10 cellular contexts compared by ENCODE assay signal in the genomic region with DNA sequence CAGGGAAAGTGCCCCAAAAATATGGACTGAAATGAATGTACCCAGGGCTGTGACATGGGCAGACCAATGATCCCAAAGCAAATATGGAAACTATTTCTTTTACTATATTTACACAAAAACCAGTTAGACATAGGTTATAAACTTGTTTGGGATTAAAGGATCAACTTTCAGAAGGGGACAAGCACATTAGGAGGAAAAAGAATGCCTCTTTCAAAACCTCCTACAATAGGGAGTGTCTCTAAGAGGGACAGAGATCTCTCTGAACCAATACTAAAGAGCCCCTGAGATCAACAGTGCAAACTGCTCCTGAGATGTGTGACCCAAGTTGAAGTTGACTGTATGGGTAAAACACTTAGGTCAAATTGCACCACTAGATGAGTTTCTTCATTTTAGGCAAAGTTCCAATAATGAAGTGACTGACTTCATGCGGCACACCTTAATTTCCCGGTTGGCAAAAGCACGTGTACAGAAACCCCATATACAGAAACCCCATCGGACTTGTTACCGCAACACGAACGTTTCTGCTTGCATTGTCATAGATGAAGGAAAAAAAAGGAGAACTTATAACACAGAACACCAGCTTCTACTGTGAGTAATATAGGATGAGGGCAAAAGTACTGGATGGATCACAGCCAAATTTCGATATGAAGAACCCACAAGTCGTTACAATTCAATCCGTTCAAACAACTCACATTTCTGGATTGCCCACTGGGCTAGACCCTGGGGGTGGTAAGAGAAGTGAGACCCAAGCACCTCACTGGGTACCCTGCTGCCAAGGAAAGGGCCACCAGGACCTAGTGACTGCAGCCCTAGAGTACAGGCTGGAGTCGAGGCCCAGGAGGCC. TPM values are rescaled to one million over a fixed set of nuclear protein-coding genes. Genes with fewer than 3 reads are reported as not detected.
DNase-seq lines count a peak whose midpoint lies in the region; TF ChIP-seq lines count a peak whose summit lies in the region.
"Had no signal": no experiment of that assay in that cellular context is flagged by ENCODE, and none has a peak within 500 bp of the region (broad histone marks: within the 10 kb centered on the region; RNA-seq: fewer than 3 reads in every experiment).

No MANE protein-coding gene starts in this region.

- no peaks in the 10 kb centered on the region for H3K36me3 ChIP-seq in breast epithelium
- no peaks in the 10 kb centered on the region for H3K36me3 ChIP-seq in CD4-positive, alpha-beta memory T cell (ENCODE audit: insufficient read depth, low read length)

- H3K27me3 Mint-ChIP-seq in activated naive CD4-positive, alpha-beta T cell treated with anti-CD3 and anti-CD28 coated beads, Interleukin-2, amount 50 U/mL, for 24 hours = no peaks in the 10 kb centered on the region
- H3K27me3 Mint-ChIP-seq in activated naive CD4-positive, alpha-beta T cell treated with anti-CD3 and anti-CD28 coated beads for 36 hours (ENCODE audit: low read depth) = no peaks in the 10 kb centered on the region
- H3K27me3 Mint-ChIP-seq in mesothelial cell of epicardium (ENCODE audit: low read depth) = no peaks in the 10 kb centered on the region
- no peaks in the 10 kb centered on the region for H3K27me3 Mint-ChIP-seq in type B pancreatic cell
- H3K27me3 Mint-ChIP-seq in immature natural killer cell (ENCODE audit: low read depth in 3 of 3) = peaks cover 0 to 12% (median 3%) of the 10 kb centered on the region in 3 donors
- no peaks in the 10 kb centered on the region for H3K27me3 Mint-ChIP-seq in CD4-positive, alpha-beta memory T cell

- TF ChIP-seq POLR2A in breast epithelium (IDR thresholded peaks at IDR 0.05) = no peak

- intact Hi-C loops in activated naive CD4-positive, alpha-beta T cell treated with anti-CD3 and anti-CD28 coated beads for 36 hours (cut with micrococcal nuclease) = no loop called here
- intact Hi-C loops in breast epithelium (cut with DNase I; ENCODE audit: low total_unique reads) = no loop called here
- intact Hi-C loops in CD4-positive, alpha-beta memory T cell (cut with micrococcal nuclease) = no loop called here

- no peak for DNase-seq in activated naive CD4-positive, alpha-beta T cell treated with anti-CD3 and anti-CD28 coated beads for 36 hours
- DNase-seq in breast epithelium (ENCODE audit: low spot score in 2 of 2) (peak in 1 of 2 donors; percentile 17), mesothelial cell of epicardium (ENCODE audit: low spot score in 2 of 2, unreplicated experiment in 2 of 2) (no peak), type B pancreatic cell (ENCODE audit: extremely low spot score, unreplicated experiment) (no peak), A172 (ENCODE audit: low spot score) (no peak), immature natural killer cell (no peak)
- DNase-seq in CD4-positive, alpha-beta memory T cell = no peak
- DNase-seq: activated CD4-positive, alpha-beta T cell treated with anti-CD3 and anti-CD28 coated beads, Interleukin-2, amount 50 U/mL, for 1 hour had no signal

- peak overlapping the region; percentile 33 to 73 for H3K27ac ChIP-seq in breast epithelium
- H3K27ac ChIP-seq in CD4-positive, alpha-beta memory T cell (ENCODE audit: low read depth, low read length) = no peak overlapping the region

- TF ChIP-seq CTCF in breast epithelium (IDR thresholded peaks at IDR 0.05) (no peak), mesothelial cell of epicardium (IDR thresholded peaks at IDR 0.05; ENCODE audit: unreplicated experiment) (no peak), type B pancreatic cell (conservative IDR thresholded peaks at IDR 0.05) (no peak)

- no peaks in the 10 kb centered on the region for H3K9me3 ChIP-seq in breast epithelium
- H3K9me3 ChIP-seq in CD4-positive, alpha-beta memory T cell (ENCODE audit: control insufficient read depth in 1 of 2, low read length in 2 of 2) = no peaks in the 10 kb centered on the region

- peaks cover 9% of the 10 kb centered on the region for H3K36me3 Mint-ChIP-seq in activated naive CD4-positive, alpha-beta T cell treated with anti-CD3 and anti-CD28 coated beads, Interleukin-2, amount 50 U/mL, for 24 hours
- H3K36me3 Mint-ChIP-seq in activated naive CD4-positive, alpha-beta T cell treated with anti-CD3 and anti-CD28 coated beads for 36 hours (ENCODE audit: low read depth) = peaks cover 2% of the 10 kb centered on the region
- H3K36me3 Mint-ChIP-seq in mesothelial cell of epicardium (peaks cover 17% of the 10 kb centered on the region), type B pancreatic cell (peaks cover 25% of the 10 kb centered on the region), immature natural killer cell (peaks cover 0 to 7% (median 0%) of the 10 kb centered on the region in 3 donors)
- H3K36me3 Mint-ChIP-seq in CD4-positive, alpha-beta memory T cell = peaks cover 0 to 12% of the 10 kb centered on the region in 2 donors

- peak overlapping the region; percentile 53 for H3K27ac Mint-ChIP-seq in activated naive CD4-positive, alpha-beta T cell treated with anti-CD3 and anti-CD28 coated beads, Interleukin-2, amount 50 U/mL, for 24 hours
- H3K27ac Mint-ChIP-seq in activated naive CD4-positive, alpha-beta T cell treated with anti-CD3 and anti-CD28 coated beads for 36 hours = no peak overlapping the region
- H3K27ac Mint-ChIP-seq in mesothelial cell of epicardium (peak overlapping the region; percentile 14), type B pancreatic cell (peak overlapping the region; percentile 46), immature natural killer cell (peak overlapping the region in 2 of 6 donors; percentile 10 to 13)
- H3K27ac Mint-ChIP-seq in CD4-positive, alpha-beta memory T cell = peak overlapping the region in 1 of 7 donors; percentile 25
- H3K27ac Mint-ChIP-seq: memory B cell had no signal

- POLR2A ChIA-PET in CD4-positive, alpha-beta memory T cell (lab: Charles Lee; ENCODE audit: partially characterized antibody) = no interaction called here

- peaks cover 57% of the 10 kb centered on the region for H3K4me1 Mint-ChIP-seq in activated naive CD4-positive, alpha-beta T cell treated with anti-CD3 and anti-CD28 coated beads, Interleukin-2, amount 50 U/mL, for 24 hours
- peaks cover 33% of the 10 kb centered on the region for H3K4me1 Mint-ChIP-seq in activated naive CD4-positive, alpha-beta T cell treated with anti-CD3 and anti-CD28 coated beads for 36 hours (ENCODE audit: low read depth)
- peaks cover 44% of the 10 kb centered on the region for H3K4me1 Mint-ChIP-seq in mesothelial cell of epicardium
- peaks cover 41% of the 10 kb centered on the region for H3K4me1 Mint-ChIP-seq in type B pancreatic cell (ENCODE audit: unreplicated experiment)
- peaks cover 31 to 32% of the 10 kb centered on the region in 2 donors for H3K4me1 Mint-ChIP-seq in immature natural killer cell
- peaks cover 20 to 54% (median 31%) of the 10 kb centered on the region in 4 donors for H3K4me1 Mint-ChIP-seq in CD4-positive, alpha-beta memory T cell

- peak overlapping the region in 1 of 3 donors; percentile 0 for H3K4me3 ChIP-seq in breast epithelium
- H3K4me3 ChIP-seq in CD4-positive, alpha-beta memory T cell (ENCODE audit: low read length in 2 of 2) = no peak overlapping the region

- peaks cover 0 to under 1% of the 10 kb centered on the region in 2 donors for H3K4me1 ChIP-seq in breast epithelium
- H3K4me1 ChIP-seq in CD4-positive, alpha-beta memory T cell (ENCODE audit: insufficient read depth, low read length) = peaks cover 26% of the 10 kb centered on the region

- no peaks in the 10 kb centered on the region for H3K9me3 Mint-ChIP-seq in activated naive CD4-positive, alpha-beta T cell treated with anti-CD3 and anti-CD28 coated beads, Interleukin-2, amount 50 U/mL, for 24 hours
- H3K9me3 Mint-ChIP-seq in activated naive CD4-positive, alpha-beta T cell treated with anti-CD3 and anti-CD28 coated beads for 36 hours = no peaks in the 10 kb centered on the region
- H3K9me3 Mint-ChIP-seq in mesothelial cell of epicardium = no peaks in the 10 kb centered on the region
- no peaks in the 10 kb centered on the region for H3K9me3 Mint-ChIP-seq in type B pancreatic cell
- H3K9me3 Mint-ChIP-seq in immature natural killer cell = no peaks in the 10 kb centered on the region
- no peaks in the 10 kb centered on the region for H3K9me3 Mint-ChIP-seq in CD4-positive, alpha-beta memory T cell

- CTCF ChIA-PET in activated naive CD4-positive, alpha-beta T cell treated with anti-CD3 and anti-CD28 coated beads for 36 hours (lab: Charles Lee) = no interaction called here
- CTCF ChIA-PET in CD4-positive, alpha-beta memory T cell (lab: Charles Lee; ENCODE audit: partially characterized antibody) = interaction anchor here (1.1 kb wide), 1 partner anchor 48 kb away, joined by 3 read pairs; no protein-coding TSS in a partner anchor

- H3K4me3 Mint-ChIP-seq in activated naive CD4-positive, alpha-beta T cell treated with anti-CD3 and anti-CD28 coated beads, Interleukin-2, amount 50 U/mL, for 24 hours = no peak overlapping the region
- no peak overlapping the region for H3K4me3 Mint-ChIP-seq in activated naive CD4-positive, alpha-beta T cell treated with anti-CD3 and anti-CD28 coated beads for 36 hours
- H3K4me3 Mint-ChIP-seq in mesothelial cell of epicardium = no peak overlapping the region
- H3K4me3 Mint-ChIP-seq in type B pancreatic cell = peak overlapping the region; percentile 44
- peak overlapping the region in 1 of 5 donors; percentile 50 for H3K4me3 Mint-ChIP-seq in immature natural killer cell
- H3K4me3 Mint-ChIP-seq in CD4-positive, alpha-beta memory T cell = no peak overlapping the region
- H3K4me3 Mint-ChIP-seq: memory B cell had no signal

- no peaks in the 10 kb centered on the region for H3K27me3 ChIP-seq in breast epithelium
- H3K27me3 ChIP-seq in CD4-positive, alpha-beta memory T cell (ENCODE audit: insufficient read depth, low read length) = no peaks in the 10 kb centered on the region

RNA-seq across cellular contexts. Expression of a gene that starts 4.3 kb away (rescaled TPM):
- 1 to 10 TPM; 7.0 to 8.3 TPM for total RNA-seq in activated naive CD4-positive, alpha-beta T cell treated with anti-CD3 and anti-CD28 coated beads for 36 hours
- total RNA-seq in breast epithelium (10 to 100 TPM; 25.8 to 69.5 (median 60.6) TPM), mesothelial cell of epicardium (281 to 302 TPM (median 293 TPM) in 3 replicates), type B pancreatic cell (ENCODE audit: low replicate concordance) (171 and 195 TPM in 2 replicates)
- 8.5 and 92.0 TPM in 2 replicates for total RNA-seq in A172 (2014; rRNA removed; shearing (Covaris generic))
- polyA plus RNA-seq in immature natural killer cell = 10 to 100 TPM in 1 of 3 donors, 1 to 10 TPM in 1, under 1 TPM in 1; 0.16 to 16.3 (median 2.6) TPM
- 10 to 100 TPM; 25.0 to 31.2 TPM for total RNA-seq in CD4-positive, alpha-beta memory T cell
- 10 to 100 TPM in 1 of 2 donors, 1 to 10 TPM in 1; 1.1 to 18.9 TPM for polyA plus RNA-seq in CD4-positive, alpha-beta memory T cell
